1 cellular context compared by ENCODE assay signal in the genomic region with DNA sequence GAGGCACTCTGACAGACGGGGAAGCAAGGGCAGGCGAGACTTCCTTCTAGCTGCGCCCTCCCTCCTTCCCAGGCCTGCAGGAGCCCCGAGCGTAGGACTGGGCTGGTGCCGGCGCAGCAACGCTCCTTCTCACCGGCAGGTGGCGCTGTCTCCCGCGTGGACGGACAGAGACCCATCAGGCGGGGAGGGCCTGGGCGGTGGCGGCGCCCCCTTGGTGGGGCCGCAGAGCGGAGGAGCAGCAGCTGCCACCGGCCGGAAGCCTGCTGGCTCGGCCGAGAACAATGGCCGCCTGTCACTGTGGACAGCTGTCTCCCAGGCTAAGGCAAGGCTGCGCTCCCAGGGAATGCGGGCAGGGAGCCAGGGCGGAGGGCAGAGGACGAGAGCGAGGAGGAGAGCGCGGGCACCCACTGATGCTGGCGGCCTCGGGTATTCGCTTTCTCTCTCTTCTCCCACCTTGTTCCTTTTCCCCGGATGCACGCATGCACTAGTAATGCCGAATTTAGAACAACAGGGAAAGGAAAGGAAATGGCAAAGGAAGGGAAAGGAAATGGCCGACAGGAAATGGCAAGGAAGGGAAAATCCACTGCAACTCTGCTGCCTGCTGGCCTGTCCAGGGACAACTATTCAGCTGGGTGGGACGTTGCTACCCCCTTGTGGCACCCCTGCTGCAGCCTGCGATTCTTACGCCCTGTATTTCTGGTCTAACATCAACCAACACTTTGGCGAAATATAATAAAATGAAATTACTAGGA.
TF ChIP-seq lines count a peak whose summit lies in the region.

No MANE protein-coding gene starts in this region.

TF ChIP-seq in HepG2, 621 proteins besides CTCF, POLR2A, EP300 and RAD21 (continued from another document and continues in another):
- TF ChIP-seq, protein P1, sequence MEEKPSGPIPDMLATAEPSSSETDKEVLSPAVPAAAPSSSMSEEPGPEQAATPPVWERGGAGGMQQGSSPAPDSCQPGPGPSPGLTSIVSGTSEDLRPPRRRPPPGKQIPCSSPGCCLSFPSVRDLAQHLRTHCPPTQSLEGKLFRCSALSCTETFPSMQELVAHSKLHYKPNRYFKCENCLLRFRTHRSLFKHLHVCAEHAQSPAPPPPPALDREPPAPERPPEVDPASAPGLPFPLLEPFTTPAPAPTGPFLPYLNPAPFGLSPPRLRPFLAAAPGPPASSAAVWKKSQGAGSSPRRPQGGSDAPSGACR (CRISPR knock-in tag; IDR thresholded peaks at IDR 0.05): 0 out of 2 replicates have a peak, but pooled peaks have one; percentile 44
- TF ChIP-seq ARHGAP35 (CRISPR knock-in tag; IDR thresholded peaks at IDR 0.05; ENCODE audit: borderline replicate concordance) (no peak), MAFF (IDR thresholded peaks at IDR 0.05; ENCODE audit: low read depth, low read length) (0 out of 2 replicates have a peak, but pooled peaks have one; percentile 1), ZKSCAN8 (CRISPR knock-in tag; IDR thresholded peaks at IDR 0.05; ENCODE audit: borderline replicate concordance) (peak; percentile 55; the same call in 1 of the 2 replicates), TGIF2 (CRISPR knock-in tag; IDR thresholded peaks at IDR 0.05) (peak; percentile 98), ZFP36L2 (CRISPR knock-in tag; IDR thresholded peaks at IDR 0.05) (no peak), ZFP36 (IDR thresholded peaks at IDR 0.05; ENCODE audit: borderline replicate concordance, low read depth, low read length, partially characterized antibody) (no peak), SAP130 (CRISPR knock-in tag; IDR thresholded peaks at IDR 0.05; ENCODE audit: low read depth) (peak; percentile 94), ZNF556 (CRISPR knock-in tag; IDR thresholded peaks at IDR 0.05; ENCODE audit: borderline replicate concordance) (peak; percentile 60; the same call in 1 of the 2 replicates), FOXJ3 (CRISPR knock-in tag; IDR thresholded peaks at IDR 0.05; ENCODE audit: borderline replicate concordance) (no peak), SKI (IDR thresholded peaks at IDR 0.05; ENCODE audit: partially characterized antibody) (peak; percentile 24), ZNF432 (CRISPR knock-in tag; IDR thresholded peaks at IDR 0.05; ENCODE audit: borderline replicate concordance) (no peak), ZNF75D (CRISPR knock-in tag; IDR thresholded peaks at IDR 0.05; ENCODE audit: borderline replicate concordance) (no peak), ATF1 (CRISPR knock-in tag; IDR thresholded peaks at IDR 0.05) (no peak), ARID2 (CRISPR knock-in tag; IDR thresholded peaks at IDR 0.05; ENCODE audit: borderline replicate concordance) (no peak; the same call in 1 of the 2 replicates), TOE1 (CRISPR knock-in tag; IDR thresholded peaks at IDR 0.05) (no peak; the same call in 1 of the 2 replicates), ZNF891 (CRISPR knock-in tag; IDR thresholded peaks at IDR 0.05) (peak; percentile 60; the same call in 1 of the 2 replicates), SOX13 (IDR thresholded peaks at IDR 0.05) (no peak; the same call in 1 of the 2 replicates), SOX13 (CRISPR knock-in tag; conservative IDR thresholded peaks at IDR 0.05 in 1 of 2, IDR thresholded peaks at IDR 0.05 in 1 of 2) (peak in 1 of 2 experiments; percentile 66; a peak in 1 of 4 replicates), ZSCAN22 (CRISPR knock-in tag; IDR thresholded peaks at IDR 0.05) (no peak), MTF2 (CRISPR knock-in tag; IDR thresholded peaks at IDR 0.05; ENCODE audit: borderline replicate concordance) (peak; percentile 26; the same call in 1 of the 2 replicates), SIN3A (IDR thresholded peaks at IDR 0.05; ENCODE audit: borderline replicate concordance, low read depth, low read length) (peak; percentile 69), NFRKB (IDR thresholded peaks at IDR 0.05) (no peak), IKZF4 (CRISPR knock-in tag; IDR thresholded peaks at IDR 0.05; ENCODE audit: borderline replicate concordance, low read depth, not compliant biosample characterization) (no peak), ZNF484 (CRISPR knock-in tag; IDR thresholded peaks at IDR 0.05; ENCODE audit: borderline replicate concordance, low read depth) (no peak), NFATC3 (CRISPR knock-in tag; IDR thresholded peaks at IDR 0.05) (0 out of 2 replicates have a peak, but pooled peaks have one; percentile 79), ZSCAN30 (CRISPR knock-in tag; IDR thresholded peaks at IDR 0.05) (no peak), ZNF441 (CRISPR knock-in tag; IDR thresholded peaks at IDR 0.05; ENCODE audit: borderline replicate concordance) (no peak; the same call in 1 of the 2 replicates), ZFP1 (CRISPR knock-in tag; IDR thresholded peaks at IDR 0.05) (peak; percentile 65; the same call in 1 of the 2 replicates), ZMYM4 (CRISPR knock-in tag; IDR thresholded peaks at IDR 0.05) (peak; percentile 86), PHB2 (IDR thresholded peaks at IDR 0.05; ENCODE audit: partially characterized antibody) (no peak), NFE2L1 (CRISPR knock-in tag; IDR thresholded peaks at IDR 0.05; ENCODE audit: borderline replicate concordance) (no peak; the same call in 1 of the 2 replicates), ZSCAN12 (CRISPR knock-in tag; IDR thresholded peaks at IDR 0.05) (no peak), NKX3-1 (CRISPR knock-in tag; IDR thresholded peaks at IDR 0.05) (no peak), PAF1 (CRISPR knock-in tag; IDR thresholded peaks at IDR 0.05) (no peak), FOXA3 (CRISPR knock-in tag; IDR thresholded peaks at IDR 0.05) (no peak; the same call in 1 of the 2 replicates), RORA (CRISPR knock-in tag; IDR thresholded peaks at IDR 0.05) (no peak), SYNCRIP (IDR thresholded peaks at IDR 0.05; ENCODE audit: insufficient read depth, low read depth, low read length) (no peak), KDM1A (CRISPR knock-in tag; IDR thresholded peaks at IDR 0.05) (no peak), ELF4 (CRISPR knock-in tag; IDR thresholded peaks at IDR 0.05; ENCODE audit: borderline replicate concordance) (no peak), HMG20B (CRISPR knock-in tag; conservative IDR thresholded peaks at IDR 0.05) (no peak), FIP1L1 (IDR thresholded peaks at IDR 0.05; ENCODE audit: borderline replicate concordance, insufficient read depth, low read depth, low read length) (no peak), TBX3 (IDR thresholded peaks at IDR 0.05; ENCODE audit: borderline replicate concordance) (0 out of 2 replicates have a peak, but pooled peaks have one; percentile 17), MTA1 (CRISPR knock-in tag; IDR thresholded peaks at IDR 0.05; ENCODE audit: borderline replicate concordance) (peak; percentile 92; the same call in 1 of the 2 replicates), ZNF552 (CRISPR knock-in tag; IDR thresholded peaks at IDR 0.05; ENCODE audit: borderline replicate concordance) (no peak), MED1 (CRISPR knock-in tag; IDR thresholded peaks at IDR 0.05) (no peak; the same call in none of the 2 replicates), ZNF709 (CRISPR knock-in tag; IDR thresholded peaks at IDR 0.05) (peak; percentile 79; the same call in 1 of the 2 replicates), RELA (CRISPR knock-in tag; IDR thresholded peaks at IDR 0.05) (no peak; the same call in 1 of the 2 replicates), ZNF614 (CRISPR knock-in tag; IDR thresholded peaks at IDR 0.05; ENCODE audit: borderline replicate concordance) (peak; percentile 82; the same call in 1 of the 2 replicates)
- TF ChIP-seq, protein P2, sequence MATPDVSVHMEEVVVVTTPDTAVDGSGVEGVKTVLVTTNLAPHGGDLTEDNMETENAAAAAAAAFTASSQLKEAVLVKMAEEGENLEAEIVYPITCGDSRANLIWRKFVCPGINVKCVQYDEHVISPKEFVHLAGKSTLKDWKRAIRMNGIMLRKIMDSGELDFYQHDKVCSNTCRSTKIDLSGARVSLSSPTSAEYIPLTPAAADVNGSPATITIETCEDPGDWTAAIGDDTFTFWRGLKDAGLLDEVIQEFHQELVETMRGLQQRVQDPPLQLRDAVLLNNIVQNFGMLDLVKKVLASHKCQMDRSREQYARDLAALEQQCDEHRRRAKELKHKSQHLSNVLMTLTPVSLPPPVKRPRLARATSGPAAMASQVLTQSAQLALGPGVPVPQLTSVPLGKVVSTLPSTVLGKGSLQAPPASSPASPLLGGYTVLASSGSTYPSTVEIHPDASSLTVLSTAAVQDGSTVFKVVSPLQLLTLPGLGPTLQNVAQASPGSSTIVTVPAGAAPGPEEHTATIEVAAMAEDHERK (CRISPR knock-in tag; IDR thresholded peaks at IDR 0.05; ENCODE audit: low read depth): no peak
- TF ChIP-seq, protein P3, sequence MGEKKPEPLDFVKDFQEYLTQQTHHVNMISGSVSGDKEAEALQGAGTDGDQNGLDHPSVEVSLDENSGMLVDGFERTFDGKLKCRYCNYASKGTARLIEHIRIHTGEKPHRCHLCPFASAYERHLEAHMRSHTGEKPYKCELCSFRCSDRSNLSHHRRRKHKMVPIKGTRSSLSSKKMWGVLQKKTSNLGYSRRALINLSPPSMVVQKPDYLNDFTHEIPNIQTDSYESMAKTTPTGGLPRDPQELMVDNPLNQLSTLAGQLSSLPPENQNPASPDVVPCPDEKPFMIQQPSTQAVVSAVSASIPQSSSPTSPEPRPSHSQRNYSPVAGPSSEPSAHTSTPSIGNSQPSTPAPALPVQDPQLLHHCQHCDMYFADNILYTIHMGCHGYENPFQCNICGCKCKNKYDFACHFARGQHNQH (CRISPR knock-in tag; IDR thresholded peaks at IDR 0.05): peak; percentile 59; the same call in 1 of the 2 replicates
- TF ChIP-seq, protein P4, sequence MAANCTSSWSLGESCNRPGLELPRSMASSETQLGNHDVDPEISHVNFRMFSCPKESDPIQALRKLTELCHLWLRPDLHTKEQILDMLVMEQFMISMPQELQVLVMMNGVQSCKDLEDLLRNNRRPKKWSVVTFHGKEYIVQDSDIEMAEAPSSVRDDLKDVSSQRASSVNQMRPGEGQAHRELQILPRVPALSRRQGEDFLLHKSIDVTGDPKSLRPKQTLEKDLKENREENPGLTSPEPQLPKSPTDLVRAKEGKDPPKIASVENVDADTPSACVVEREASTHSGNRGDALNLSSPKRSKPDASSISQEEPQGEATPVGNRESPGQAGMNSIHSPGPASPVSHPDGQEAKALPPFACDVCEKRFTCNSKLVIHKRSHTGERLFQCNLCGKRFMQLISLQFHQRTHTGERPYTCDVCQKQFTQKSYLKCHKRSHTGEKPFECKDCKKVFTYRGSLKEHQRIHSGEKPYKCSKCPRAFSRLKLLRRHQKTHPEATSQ (CRISPR knock-in tag; IDR thresholded peaks at IDR 0.05; ENCODE audit: borderline replicate concordance): 0 out of 2 replicates have a peak, but pooled peaks have one; percentile 50
- TF ChIP-seq, protein P5, sequence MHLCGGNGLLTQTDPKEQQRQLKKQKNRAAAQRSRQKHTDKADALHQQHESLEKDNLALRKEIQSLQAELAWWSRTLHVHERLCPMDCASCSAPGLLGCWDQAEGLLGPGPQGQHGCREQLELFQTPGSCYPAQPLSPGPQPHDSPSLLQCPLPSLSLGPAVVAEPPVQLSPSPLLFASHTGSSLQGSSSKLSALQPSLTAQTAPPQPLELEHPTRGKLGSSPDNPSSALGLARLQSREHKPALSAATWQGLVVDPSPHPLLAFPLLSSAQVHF (CRISPR knock-in tag; IDR thresholded peaks at IDR 0.05): no peak
- TF ChIP-seq, protein P6, sequence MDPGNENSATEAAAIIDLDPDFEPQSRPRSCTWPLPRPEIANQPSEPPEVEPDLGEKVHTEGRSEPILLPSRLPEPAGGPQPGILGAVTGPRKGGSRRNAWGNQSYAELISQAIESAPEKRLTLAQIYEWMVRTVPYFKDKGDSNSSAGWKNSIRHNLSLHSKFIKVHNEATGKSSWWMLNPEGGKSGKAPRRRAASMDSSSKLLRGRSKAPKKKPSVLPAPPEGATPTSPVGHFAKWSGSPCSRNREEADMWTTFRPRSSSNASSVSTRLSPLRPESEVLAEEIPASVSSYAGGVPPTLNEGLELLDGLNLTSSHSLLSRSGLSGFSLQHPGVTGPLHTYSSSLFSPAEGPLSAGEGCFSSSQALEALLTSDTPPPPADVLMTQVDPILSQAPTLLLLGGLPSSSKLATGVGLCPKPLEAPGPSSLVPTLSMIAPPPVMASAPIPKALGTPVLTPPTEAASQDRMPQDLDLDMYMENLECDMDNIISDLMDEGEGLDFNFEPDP (CRISPR knock-in tag; conservative IDR thresholded peaks at IDR 0.05): no peak
- TF ChIP-seq, protein P7, sequence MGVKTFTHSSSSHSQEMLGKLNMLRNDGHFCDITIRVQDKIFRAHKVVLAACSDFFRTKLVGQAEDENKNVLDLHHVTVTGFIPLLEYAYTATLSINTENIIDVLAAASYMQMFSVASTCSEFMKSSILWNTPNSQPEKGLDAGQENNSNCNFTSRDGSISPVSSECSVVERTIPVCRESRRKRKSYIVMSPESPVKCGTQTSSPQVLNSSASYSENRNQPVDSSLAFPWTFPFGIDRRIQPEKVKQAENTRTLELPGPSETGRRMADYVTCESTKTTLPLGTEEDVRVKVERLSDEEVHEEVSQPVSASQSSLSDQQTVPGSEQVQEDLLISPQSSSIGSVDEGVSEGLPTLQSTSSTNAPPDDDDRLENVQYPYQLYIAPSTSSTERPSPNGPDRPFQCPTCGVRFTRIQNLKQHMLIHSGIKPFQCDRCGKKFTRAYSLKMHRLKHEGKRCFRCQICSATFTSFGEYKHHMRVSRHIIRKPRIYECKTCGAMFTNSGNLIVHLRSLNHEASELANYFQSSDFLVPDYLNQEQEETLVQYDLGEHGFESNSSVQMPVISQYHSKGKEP (CRISPR knock-in tag; IDR thresholded peaks at IDR 0.05): peak; percentile 23; the same call in 1 of the 2 replicates
- TF ChIP-seq, protein P8, sequence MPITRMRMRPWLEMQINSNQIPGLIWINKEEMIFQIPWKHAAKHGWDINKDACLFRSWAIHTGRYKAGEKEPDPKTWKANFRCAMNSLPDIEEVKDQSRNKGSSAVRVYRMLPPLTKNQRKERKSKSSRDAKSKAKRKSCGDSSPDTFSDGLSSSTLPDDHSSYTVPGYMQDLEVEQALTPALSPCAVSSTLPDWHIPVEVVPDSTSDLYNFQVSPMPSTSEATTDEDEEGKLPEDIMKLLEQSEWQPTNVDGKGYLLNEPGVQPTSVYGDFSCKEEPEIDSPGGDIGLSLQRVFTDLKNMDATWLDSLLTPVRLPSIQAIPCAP (CRISPR knock-in tag; IDR thresholded peaks at IDR 0.05; ENCODE audit: low read depth): no peak
- TF ChIP-seq, protein P9, sequence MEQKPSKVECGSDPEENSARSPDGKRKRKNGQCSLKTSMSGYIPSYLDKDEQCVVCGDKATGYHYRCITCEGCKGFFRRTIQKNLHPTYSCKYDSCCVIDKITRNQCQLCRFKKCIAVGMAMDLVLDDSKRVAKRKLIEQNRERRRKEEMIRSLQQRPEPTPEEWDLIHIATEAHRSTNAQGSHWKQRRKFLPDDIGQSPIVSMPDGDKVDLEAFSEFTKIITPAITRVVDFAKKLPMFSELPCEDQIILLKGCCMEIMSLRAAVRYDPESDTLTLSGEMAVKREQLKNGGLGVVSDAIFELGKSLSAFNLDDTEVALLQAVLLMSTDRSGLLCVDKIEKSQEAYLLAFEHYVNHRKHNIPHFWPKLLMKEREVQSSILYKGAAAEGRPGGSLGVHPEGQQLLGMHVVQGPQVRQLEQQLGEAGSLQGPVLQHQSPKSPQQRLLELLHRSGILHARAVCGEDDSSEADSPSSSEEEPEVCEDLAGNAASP (CRISPR knock-in tag; IDR thresholded peaks at IDR 0.05; ENCODE audit: borderline replicate concordance): peak; percentile 51
- TF ChIP-seq, protein P10, sequence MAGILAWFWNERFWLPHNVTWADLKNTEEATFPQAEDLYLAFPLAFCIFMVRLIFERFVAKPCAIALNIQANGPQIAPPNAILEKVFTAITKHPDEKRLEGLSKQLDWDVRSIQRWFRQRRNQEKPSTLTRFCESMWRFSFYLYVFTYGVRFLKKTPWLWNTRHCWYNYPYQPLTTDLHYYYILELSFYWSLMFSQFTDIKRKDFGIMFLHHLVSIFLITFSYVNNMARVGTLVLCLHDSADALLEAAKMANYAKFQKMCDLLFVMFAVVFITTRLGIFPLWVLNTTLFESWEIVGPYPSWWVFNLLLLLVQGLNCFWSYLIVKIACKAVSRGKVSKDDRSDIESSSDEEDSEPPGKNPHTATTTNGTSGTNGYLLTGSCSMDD (CRISPR knock-in tag; IDR thresholded peaks at IDR 0.05): no peak
